Comparison of ENCODE assay signal across 2 cellular contexts in the genomic region with DNA sequence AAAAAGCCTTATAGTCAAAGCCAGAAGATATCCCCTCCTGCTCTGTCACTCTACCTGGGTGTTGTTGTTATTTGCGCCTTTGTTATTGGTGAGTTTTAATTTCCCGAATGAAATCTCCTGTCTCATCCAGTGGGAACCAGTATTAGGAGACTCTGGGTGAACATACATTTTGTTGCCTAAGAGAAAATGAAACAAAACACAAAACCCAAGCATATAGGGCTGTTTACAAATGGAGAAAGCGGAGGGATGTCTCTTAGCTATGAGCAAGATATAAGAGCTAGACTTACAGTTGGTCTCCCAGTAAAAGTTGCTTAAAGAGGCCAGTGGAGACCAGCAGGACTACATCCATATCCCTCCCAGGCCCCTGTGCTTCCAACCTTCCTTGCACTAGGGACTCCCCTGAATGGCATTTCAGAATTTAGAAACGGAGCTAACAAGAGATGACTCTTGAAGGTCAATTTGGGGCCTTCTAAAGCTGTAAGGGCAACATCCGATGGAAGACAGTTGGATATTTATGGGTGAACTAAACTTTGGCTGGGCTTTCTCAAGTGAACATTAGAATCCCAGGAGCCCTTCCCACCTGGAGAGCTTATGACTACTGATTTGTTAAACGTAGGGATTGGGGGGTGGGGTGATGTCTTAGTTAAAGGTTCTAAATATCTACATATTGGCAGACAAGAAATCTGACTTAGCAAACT.
TF ChIP-seq lines count a peak whose summit lies in the region.

No MANE protein-coding gene starts in this region.

TF ChIP-seq in WTC11, 78 proteins besides CTCF, POLR2A, EP300 and RAD21 (continued from another document):
- TF ChIP-seq OVOL2 (CRISPR knock-in tag; IDR thresholded peaks at IDR 0.05; ENCODE audit: borderline replicate concordance) (no peak), NFATC4 (CRISPR knock-in tag; IDR thresholded peaks at IDR 0.05) (no peak), CBFB (CRISPR knock-in tag; IDR thresholded peaks at IDR 0.05; ENCODE audit: low read depth) (no peak), ZNF671 (CRISPR knock-in tag; IDR thresholded peaks at IDR 0.05) (no peak), ESRRA (CRISPR knock-in tag; IDR thresholded peaks at IDR 0.05; ENCODE audit: borderline replicate concordance) (no peak), JUN (CRISPR knock-in tag; IDR thresholded peaks at IDR 0.05) (no peak), ZNF416 (CRISPR knock-in tag; IDR thresholded peaks at IDR 0.05) (no peak)
- TF ChIP-seq, protein P1, sequence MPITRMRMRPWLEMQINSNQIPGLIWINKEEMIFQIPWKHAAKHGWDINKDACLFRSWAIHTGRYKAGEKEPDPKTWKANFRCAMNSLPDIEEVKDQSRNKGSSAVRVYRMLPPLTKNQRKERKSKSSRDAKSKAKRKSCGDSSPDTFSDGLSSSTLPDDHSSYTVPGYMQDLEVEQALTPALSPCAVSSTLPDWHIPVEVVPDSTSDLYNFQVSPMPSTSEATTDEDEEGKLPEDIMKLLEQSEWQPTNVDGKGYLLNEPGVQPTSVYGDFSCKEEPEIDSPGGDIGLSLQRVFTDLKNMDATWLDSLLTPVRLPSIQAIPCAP (CRISPR knock-in tag; IDR thresholded peaks at IDR 0.05): no peak
TF ChIP-seq in WTC11: peak in this region for 0.

TF ChIP-seq in endothelial cell of umbilical vein, 7 proteins besides CTCF, POLR2A, EP300 and RAD21 (continued from another document):
- TF ChIP-seq GATA2 (IDR thresholded peaks at IDR 0.05; ENCODE audit: insufficient read depth, insufficient read length, low read depth, low read length): no peak
